ENCODE assay signal across 17 cellular contexts in genomic region chr18:39149211-39149806, GRCh38.
DNase-seq lines count a peak whose midpoint lies in the region; ATAC-seq, FAIRE-seq and TF ChIP-seq lines count a peak whose summit lies in the region.
"Had no signal": no experiment of that assay in that cellular context is flagged by ENCODE, and none has a peak within 500 bp of the region (broad histone marks: within the 10 kb centered on the region; RNA-seq: fewer than 3 reads in every experiment).

No MANE protein-coding gene starts in this region.

- H4K20me1 ChIP-seq in HepG2 (ENCODE audit: insufficient read depth, low read length), result no peaks in the 10 kb centered on the region

- H3K9me3 ChIP-seq in HepG2 (ENCODE audit: low read length) (peaks cover 38% of the 10 kb centered on the region), right lobe of liver (no peaks in the 10 kb centered on the region)

- TF ChIP-seq EP300 in HepG2 (IDR thresholded peaks at IDR 0.05; ENCODE audit: low read depth in 2 of 2, low read length in 2 of 2) (no peak), HepG2 (CRISPR knock-in tag; IDR thresholded peaks at IDR 0.05; ENCODE audit: borderline replicate concordance) (no peak)

- TF ChIP-seq CTCF in HepG2 (CRISPR knock-in tag; IDR thresholded peaks at IDR 0.05) (no peak), right lobe of liver (IDR thresholded peaks at IDR 0.05) (no peak), astrocyte of the spinal cord (IDR thresholded peaks at IDR 0.05; ENCODE audit: low read depth, low read length) (no peak)

- no peak for TF ChIP-seq POLR2A in HepG2 (IDR thresholded peaks at IDR 0.05; ENCODE audit: insufficient read depth in 1 of 2, low read depth in 2 of 2, low read length in 2 of 2)
- no peak for TF ChIP-seq POLR2A in right lobe of liver (IDR thresholded peaks at IDR 0.05)

- DNase-seq in DMS 273 (lab: John Stamatoyannopoulos, UW; ENCODE audit: unreplicated experiment) (peak; percentile 28), DMS 273 treated with DMSO at 0.1 percent for 48 hours (lab: John Stamatoyannopoulos, UW) (no peak), HepG2 (ENCODE audit: low spot score) (no peak), right lobe of liver (no peak), astrocyte of the spinal cord (ENCODE audit: low read depth, low spot score) (peak; percentile 11), NCI-H510A (lab: John Stamatoyannopoulos, UW) (no peak)
- DNase-seq in activated naive CD4-positive, alpha-beta T cell (lab: John Stamatoyannopoulos, UW), result no peak
- DNase-seq: C1 segment of cervical spinal cord, GOT3, HFFc6, NCI-H1436 treated with DMSO at 0.1 percent for 48 hours, NCI-H2107, NCI-H510A treated with DMSO at 0.1 percent for 48 hours, T-cell had no signal

- POLR2A ChIA-PET in HepG2 (lab: Yijun Ruan, JAX), result no interaction called here

- intact Hi-C loops in HepG2 (cut with micrococcal nuclease; ENCODE audit: unreplicated experiment) (no loop called here), right lobe of liver (cut with DNase I) (no loop called here)

- no peak overlapping the region for H2AFZ ChIP-seq in HepG2 (ENCODE audit: low read length)

- H3K9ac ChIP-seq in HepG2 (ENCODE audit: insufficient read depth, low read depth, low read length), result no peak overlapping the region

- H3K4me2 ChIP-seq in HepG2 (ENCODE audit: low read depth, low read length), result no peak overlapping the region

- no peak for TF ChIP-seq RAD21 in HepG2 (CRISPR knock-in tag; IDR thresholded peaks at IDR 0.05)

- H3K4me3 ChIP-seq in HepG2 (replicated peaks in 1 of 3; ENCODE audit: insufficient read depth in 1 of 3, low read depth in 2 of 3, low read length in 3 of 3) (no peak overlapping the region), right lobe of liver (no peak overlapping the region), astrocyte of the spinal cord (ENCODE audit: low read depth, low read length) (no peak overlapping the region)
- H3K4me3 ChIP-seq: SK-N-MC had no signal

- no peak for ATAC-seq in HepG2
- ATAC-seq in right lobe of liver, result no peak
- ATAC-seq in HG03175 (IDR thresholded peaks at IDR 0.05; ENCODE audit: unreplicated experiment), result no peak
- ATAC-seq: T-cell had no signal

- H3K79me2 ChIP-seq in HepG2 (ENCODE audit: insufficient read depth, low read length), result no peaks in the 10 kb centered on the region

- H3K36me3 ChIP-seq in HepG2 (replicated peaks in 1 of 2; ENCODE audit: control insufficient read depth in 1 of 2, insufficient read depth in 2 of 2, low read length in 2 of 2) (no peaks in the 10 kb centered on the region), right lobe of liver (no peaks in the 10 kb centered on the region)

- H3K27me3 ChIP-seq in HepG2 (ENCODE audit: control insufficient read depth in 1 of 2, insufficient read depth in 2 of 2, low read length in 2 of 2) (no peaks in the 10 kb centered on the region), right lobe of liver (no peaks in the 10 kb centered on the region)

- in situ Hi-C loops in HepG2 (cut with HindIII; ENCODE audit: extremely low pct_ligation_motif_present, low pct_unique_long_range_greater_than_20kb) (no loop called here), astrocyte of the spinal cord (cut with HindIII; ENCODE audit: low sequenced_read_pairs) (no loop called here)

- H3K4me1 ChIP-seq in HepG2 (ENCODE audit: insufficient read depth, low read length) (no peaks in the 10 kb centered on the region), right lobe of liver (no peaks in the 10 kb centered on the region)

- H3K27ac ChIP-seq in HepG2 (ENCODE audit: extremely low read length, insufficient read depth, low read length), result no peak overlapping the region
- H3K27ac ChIP-seq in right lobe of liver, result no peak overlapping the region
- H3K27ac ChIP-seq: 22Rv1, SK-N-MC had no signal

- no peak for FAIRE-seq in HepG2 (lab: Jason Lieb, UNC)

- CTCF ChIA-PET in HepG2 (lab: Yijun Ruan, JAX; ENCODE audit: low intra/inter-chr PET ratio, low total read pairs), result no interaction called here

- under 1% methylated on average over 3 of the region's 3 CpGs for WGBS in HepG2 (ENCODE audit: low lambda C conversion rate)
- 24% methylated on average over 3 of the region's 3 CpGs for WGBS in right lobe of liver (ENCODE audit: insufficient coverage, low coverage, low lambda C conversion rate, missing lambda C conversion rate)

- no TSS peak for BruUV-seq in HepG2 (replicated peaks; lab: Mats Ljungman, UMichigan)

TF ChIP-seq in HepG2, 621 proteins besides CTCF, POLR2A, EP300 and RAD21:
- TF ChIP-seq ISX (CRISPR knock-in tag; conservative IDR thresholded peaks at IDR 0.05) (no peak), KLF15 (CRISPR knock-in tag; IDR thresholded peaks at IDR 0.05; ENCODE audit: borderline replicate concordance) (no peak), ZFP36 (IDR thresholded peaks at IDR 0.05; ENCODE audit: borderline replicate concordance, low read depth, low read length, partially characterized antibody) (peak; percentile 46)

Comparison
In these comparisons a context has a peak if more than half of its experiments do, and no peak if none do; other contexts are left out.
1. DNase-seq: peak in DMS 273 (single experiment) and astrocyte of the spinal cord (single experiment); none in DMS 273 treated with DMSO at 0.1 percent for 48 hours (single experiment), HepG2 (single experiment), right lobe of liver (0 of 3), NCI-H510A (single experiment) and activated naive CD4-positive, alpha-beta T cell (0 of 4).